Comparison of ENCODE assay signal across 9 cellular contexts in the genomic region with DNA sequence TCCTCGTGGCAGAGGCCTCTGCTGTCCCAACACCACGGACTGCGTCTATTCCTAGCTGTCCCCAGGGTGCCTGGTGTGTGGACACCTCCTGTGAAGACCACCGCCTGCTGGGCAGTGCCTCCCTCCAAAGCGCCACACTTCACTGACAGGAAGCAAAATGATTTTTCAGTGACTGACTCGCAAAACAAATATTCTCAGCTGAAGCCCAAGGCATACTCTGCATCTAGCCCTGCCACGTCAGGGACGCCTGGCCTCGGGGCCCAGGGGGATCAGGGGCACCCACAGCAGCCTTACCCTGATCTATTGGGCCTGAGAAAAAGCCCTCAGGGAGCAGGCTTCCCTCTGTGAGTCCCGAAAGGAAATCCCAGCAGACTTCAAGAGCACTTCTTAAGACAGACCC. TPM values are rescaled to one million over a fixed set of nuclear protein-coding genes. Genes with fewer than 3 reads are reported as not detected.
DNase-seq lines count a peak whose midpoint lies in the region; ATAC-seq, FAIRE-seq and TF ChIP-seq lines count a peak whose summit lies in the region.
"Had no signal": no experiment of that assay in that cellular context is flagged by ENCODE, and none has a peak within 500 bp of the region (broad histone marks: within the 10 kb centered on the region; RNA-seq: fewer than 3 reads in every experiment).

No MANE protein-coding gene starts in this region.

- H3K4me3 ChIP-seq in BE2C (ENCODE audit: low read depth, low read length): peak overlapping the region; percentile 92
- peak overlapping the region; percentile 77 for H3K4me3 ChIP-seq in Jurkat, Clone E6-1 (ENCODE audit: low read length)
- H3K4me3 ChIP-seq in bronchial epithelial cell (ENCODE audit: low read depth, low read length): peak overlapping the region; percentile 83

- POLR2A ChIA-PET in naive thymus-derived CD8-positive, alpha-beta T cell (lab: Charles Lee): interaction anchor here (0.9 to 2.6 kb wide), 8 partner anchors 13 to 187 kb away, joined by 3 to 16 read pairs (median 4); a partner anchor contains a TSS

- DNase-seq in BE2C (no peak), bronchial epithelial cell (ENCODE audit: low read depth) (peak; percentile 23), NCI-H1694 (lab: John Stamatoyannopoulos, UW) (no peak), NCI-H524 treated with DMSO at 0.1 percent for 48 hours (lab: John Stamatoyannopoulos, UW) (no peak)
- no peak for DNase-seq in Jurkat, Clone E6-1 (ENCODE audit: low read depth, low spot score)
- DNase-seq in naive thymus-derived CD8-positive, alpha-beta T cell: no peak
- no peak for DNase-seq in central memory CD4-positive, alpha-beta T cell
- DNase-seq: nucleus accumbens had no signal

- peaks cover 8 to 45% (median 14%) of the 10 kb centered on the region in 3 donors for H3K36me3 Mint-ChIP-seq in naive thymus-derived CD8-positive, alpha-beta T cell

- peak overlapping the region; percentile 86 to 96 (median 93) for H3K4me3 Mint-ChIP-seq in naive thymus-derived CD8-positive, alpha-beta T cell

- H3K36me3 ChIP-seq in BE2C (peaks cover 52% of the 10 kb centered on the region), bronchial epithelial cell (ENCODE audit: control insufficient read depth, insufficient read depth, low read length) (peaks cover 26% of the 10 kb centered on the region)

- peak overlapping the region; percentile 91 to 97 (median 96) for H3K27ac Mint-ChIP-seq in naive thymus-derived CD8-positive, alpha-beta T cell

- peaks cover 32 to 67% (median 55%) of the 10 kb centered on the region in 4 donors for H3K4me1 Mint-ChIP-seq in naive thymus-derived CD8-positive, alpha-beta T cell

- H3K27me3 Mint-ChIP-seq in naive thymus-derived CD8-positive, alpha-beta T cell: no peaks in the 10 kb centered on the region

- no peak for ATAC-seq in naive thymus-derived CD8-positive, alpha-beta T cell
- ATAC-seq in GM18867 (IDR thresholded peaks at IDR 0.05; ENCODE audit: unreplicated experiment): no peak

- no peak for FAIRE-seq in bronchial epithelial cell (lab: Jason Lieb, UNC)

- H3K9me3 Mint-ChIP-seq in naive thymus-derived CD8-positive, alpha-beta T cell: no peaks in the 10 kb centered on the region

- H3K27me3 ChIP-seq in BE2C (no peaks in the 10 kb centered on the region), bronchial epithelial cell (ENCODE audit: control insufficient read depth, insufficient read depth, low read length) (no peaks in the 10 kb centered on the region)

- H3K4me1 ChIP-seq in BE2C: no peaks in the 10 kb centered on the region

- no peak for TF ChIP-seq CTCF in BE2C (IDR thresholded peaks at IDR 0.05; ENCODE audit: low read depth, low read length)
- no peak for TF ChIP-seq CTCF in bronchial epithelial cell (IDR thresholded peaks at IDR 0.05; ENCODE audit: insufficient read depth, low read length, severe bottlenecking)

- no peaks in the 10 kb centered on the region for H3K9me3 ChIP-seq in BE2C

RNA-seq across cellular contexts. Expression of a gene that starts 2.2 kb away (rescaled TPM):
- polyA plus RNA-seq in BE2C (2012; ENCODE audit: insufficient read depth, insufficient read length, low read depth): 61.6 TPM
- polyA plus RNA-seq in Jurkat, Clone E6-1 (2012; ENCODE audit: insufficient read depth, insufficient read length): 31.7 TPM
- 18.2 and 28.0 TPM in 2 replicates for total RNA-seq in bronchial epithelial cell
- 10 to 100 TPM; 80.9 to 86.8 TPM for total RNA-seq in naive thymus-derived CD8-positive, alpha-beta T cell
- polyA plus RNA-seq in naive thymus-derived CD8-positive, alpha-beta T cell: 1 to 10 TPM; 1.9 to 3.7 (median 2.2) TPM

RNA-seq across cellular contexts. Expression of a gene that starts 28.2 kb away (rescaled TPM):
- polyA plus RNA-seq in BE2C (2012; ENCODE audit: insufficient read depth, insufficient read length, low read depth): 31.0 TPM
- polyA plus RNA-seq in Jurkat, Clone E6-1 (2012; ENCODE audit: insufficient read depth, insufficient read length): 38.2 TPM
- 14.0 and 15.7 TPM in 2 replicates for total RNA-seq in bronchial epithelial cell
- 10 to 100 TPM; 17.6 to 18.1 TPM for total RNA-seq in naive thymus-derived CD8-positive, alpha-beta T cell
- 10 to 100 TPM in 1 of 3 donors, 1 to 10 TPM in 2; 5.5 to 11.4 (median 8.1) TPM for polyA plus RNA-seq in naive thymus-derived CD8-positive, alpha-beta T cell
